1 cellular context compared by ENCODE assay signal in genomic region chr3:81758275-81758674, GRCh38.
TF ChIP-seq lines count a peak whose summit lies in the region.

No MANE protein-coding gene starts in this region.

TF ChIP-seq in K562, 482 proteins besides CTCF, POLR2A, EP300 and RAD21 (continued from another document):
- 0 out of 2 replicates have a peak, but pooled peaks have one; percentile 10 for TF ChIP-seq PKNOX1 (IDR thresholded peaks at IDR 0.05)
